27 cellular contexts compared by ENCODE assay signal in genomic region chr3:43156812-43157455, GRCh38. TPM values are rescaled to one million over a fixed set of nuclear protein-coding genes. Genes with fewer than 3 reads are reported as not detected.
"Had no signal": no experiment of that assay in that cellular context is flagged by ENCODE, and none has a peak within 500 bp of the region (broad histone marks: within the 10 kb centered on the region; RNA-seq: fewer than 3 reads in every experiment).

No MANE protein-coding gene starts in this region.

- H3K27me3 Mint-ChIP-seq: activated naive CD8-positive, alpha-beta T cell; activated naive CD8-positive, alpha-beta T cell treated with anti-CD3 and anti-CD28 coated beads, Interleukin-2, amount 50 U/mL, for 24 hours had no signal

- H3K9me3 Mint-ChIP-seq: activated CD4-positive, alpha-beta memory T cell treated with anti-CD3 and anti-CD28 coated beads, Interleukin-2, amount 10 ng/mL, durations not matched to agents 7 days and 5 days; activated naive CD4-positive, alpha-beta T cell treated with anti-CD3 and anti-CD28 coated beads, Interleukin-2, amount 10 ng/mL, durations not matched to agents 7 days and 5 days; activated naive CD8-positive, alpha-beta T cell treated with anti-CD3 and anti-CD28 coated beads, Interleukin-2, amount 50 U/mL, for 24 hours; T-helper 2 cell treated with Interferon-gamma antibody and Interleukin-4, amounts not matched to agents 5 μg/mL and 100 μg/mL, for 36 hours had no signal

- H3K36me3 Mint-ChIP-seq: activated CD8-positive, alpha-beta memory T cell treated with anti-CD3 and anti-CD28 coated beads, Interleukin-2, amount 10 ng/mL, durations not matched to agents 7 days and 5 days; activated naive CD4-positive, alpha-beta T cell treated with anti-CD3 and anti-CD28 coated beads, Interleukin-2, amount 10 ng/mL, durations not matched to agents 7 days and 5 days; activated naive CD8-positive, alpha-beta T cell; brain had no signal

- DNase-seq: activated CD4-positive, alpha-beta memory T cell treated with anti-CD3 and anti-CD28 coated beads, Interleukin-2, amount 10 ng/mL, durations not matched to agents 7 days and 5 days; activated CD4-positive, alpha-beta T cell treated with anti-CD3 and anti-CD28 coated beads for 1 hour; activated CD4-positive, alpha-beta T cell treated with anti-CD3 and anti-CD28 coated beads for 48 hours; activated CD4-positive, CD25-positive, alpha-beta regulatory T cell; activated CD8-positive, alpha-beta memory T cell treated with anti-CD3 and anti-CD28 coated beads for 24 hours; activated CD8-positive, alpha-beta memory T cell treated with anti-CD3 and anti-CD28 coated beads, Interleukin-2, amount 10 ng/mL, durations not matched to agents 7 days and 5 days; activated CD8-positive, alpha-beta memory T cell treated with anti-CD3 and anti-CD28 coated beads, Interleukin-2, amount 50 U/mL, for 48 hours; activated effector memory CD4-positive, alpha-beta T cell treated with Interleukin-2 at 50 U/mL for 16 hours; activated naive CD4-positive, alpha-beta T cell treated with anti-CD3 and anti-CD28 coated beads, Interleukin-2, amount 10 ng/mL, durations not matched to agents 7 days and 5 days; activated naive CD8-positive, alpha-beta T cell treated with anti-CD3 and anti-CD28 coated beads, Interleukin-2, amount 50 U/mL, for 24 hours; activated T-cell treated with anti-CD3 and anti-CD28 coated beads, Interleukin-2, amount 50 U/mL, for 48 hours; anterior cingulate cortex; caudate nucleus; cerebellar nuclear complex; NCI-H1092; NCI-H1436 treated with DMSO at 0.1 percent for 48 hours; NCI-H1694 treated with DMSO at 0.1 percent for 48 hours; NCI-H2029; NCI-H345; NCI-H524 treated with DMSO at 0.1 percent for 48 hours; Right ventricle myocardium superior had no signal

- H3K27ac ChIP-seq: VCaP had no signal

- FAIRE-seq: bronchial epithelial cell had no signal

- H3K4me3 Mint-ChIP-seq: activated CD4-positive, alpha-beta memory T cell treated with anti-CD3 and anti-CD28 coated beads, Interleukin-2, amount 10 ng/mL, durations not matched to agents 7 days and 5 days; activated CD8-positive, alpha-beta memory T cell treated with anti-CD3 and anti-CD28 coated beads, Interleukin-2, amount 10 ng/mL, durations not matched to agents 7 days and 5 days; activated naive CD4-positive, alpha-beta T cell treated with anti-CD3 and anti-CD28 coated beads, Interleukin-2, amount 10 ng/mL, durations not matched to agents 7 days and 5 days; activated naive CD8-positive, alpha-beta T cell; activated naive CD8-positive, alpha-beta T cell treated with anti-CD3 and anti-CD28 coated beads, Interleukin-2, amount 50 U/mL, for 24 hours; brain; T-helper 2 cell treated with Interferon-gamma antibody and Interleukin-4, amounts not matched to agents 5 μg/mL and 100 μg/mL, for 36 hours had no signal

- H3K27ac Mint-ChIP-seq: activated CD4-positive, alpha-beta memory T cell treated with anti-CD3 and anti-CD28 coated beads, Interleukin-2, amount 10 ng/mL, durations not matched to agents 7 days and 5 days; activated CD8-positive, alpha-beta memory T cell treated with anti-CD3 and anti-CD28 coated beads, Interleukin-2, amount 10 ng/mL, durations not matched to agents 7 days and 5 days; activated naive CD4-positive, alpha-beta T cell treated with anti-CD3 and anti-CD28 coated beads, Interleukin-2, amount 10 ng/mL, durations not matched to agents 7 days and 5 days; activated naive CD8-positive, alpha-beta T cell; activated naive CD8-positive, alpha-beta T cell treated with anti-CD3 and anti-CD28 coated beads, Interleukin-2, amount 50 U/mL, for 24 hours; brain; T-helper 2 cell treated with Interferon-gamma antibody and Interleukin-4, amounts not matched to agents 5 μg/mL and 100 μg/mL, for 36 hours had no signal

- ATAC-seq: activated CD8-positive, alpha-beta memory T cell treated with anti-CD3 and anti-CD28 coated beads, Interleukin-2, amount 10 ng/mL, durations not matched to agents 7 days and 5 days; activated naive CD8-positive, alpha-beta T cell treated with anti-CD3 and anti-CD28 coated beads, Interleukin-2, amount 50 U/mL, for 24 hours had no signal

RNA-seq across cellular contexts. Expression of gene POMGNT2, which starts 51.1 kb away (rescaled TPM):
- total RNA-seq: OCI-LY7 had no signal
